Comparison of ENCODE assay signal across 16 cellular contexts in genomic region chr22:43044402-43044801, GRCh38. TPM values are rescaled to one million over a fixed set of nuclear protein-coding genes. Genes with fewer than 3 reads are reported as not detected.
DNase-seq lines count a peak whose midpoint lies in the region; ATAC-seq and TF ChIP-seq lines count a peak whose summit lies in the region.
"Had no signal": no experiment of that assay in that cellular context is flagged by ENCODE, and none has a peak within 500 bp of the region (broad histone marks: within the 10 kb centered on the region; RNA-seq: fewer than 3 reads in every experiment).

No MANE protein-coding gene starts in this region.

- intact Hi-C loops in thyroid gland (cut with DNase I), result loop anchor here (10.0 kb wide), 1 partner anchor 380 kb away; no protein-coding TSS in a partner anchor
- intact Hi-C loops in left cardiac atrium (cut with DNase I), result no loop called here

- peaks cover 14% of the 10 kb centered on the region for H3K4me1 Mint-ChIP-seq in nephron progenitor cell
- H3K4me1 Mint-ChIP-seq in activated CD8-positive, alpha-beta T cell treated with anti-CD3 and anti-CD28 coated beads, Interleukin-2, amount 10 ng/mL, durations not matched to agents 7 days and 5 days (ENCODE audit: low read depth), result no peaks in the 10 kb centered on the region
- H3K4me1 Mint-ChIP-seq: IgD-negative memory B cell had no signal

- 69 to 74% methylated on average over 10 of the region's 10 CpGs for WGBS in thyroid gland, 2 donors

- H3K27me3 ChIP-seq in thyroid gland, result no peaks in the 10 kb centered on the region

- peaks cover 5% of the 10 kb centered on the region for H3K36me3 Mint-ChIP-seq in nephron progenitor cell (ENCODE audit: low read depth)
- no peaks in the 10 kb centered on the region for H3K36me3 Mint-ChIP-seq in activated CD8-positive, alpha-beta T cell treated with anti-CD3 and anti-CD28 coated beads, Interleukin-2, amount 10 ng/mL, durations not matched to agents 7 days and 5 days (ENCODE audit: low read depth)
- H3K36me3 Mint-ChIP-seq: IgD-negative memory B cell had no signal

- peak; percentile 20 for DNase-seq in NCI-H345 (lab: John Stamatoyannopoulos, UW)
- no peak for DNase-seq in NCI-H345 treated with DMSO at 0.1 percent for 48 hours (lab: John Stamatoyannopoulos, UW; ENCODE audit: unreplicated experiment)
- DNase-seq in nephron progenitor cell, result no peak
- peak; percentile 44 to 46 for DNase-seq in thyroid gland
- DNase-seq in activated CD8-positive, alpha-beta T cell treated with anti-CD3 and anti-CD28 coated beads, Interleukin-2, amount 10 ng/mL, durations not matched to agents 7 days and 5 days, result no peak
- DNase-seq in NOMO-1 treated with DMSO at 0.1 percent for 48 hours (lab: John Stamatoyannopoulos, UW; ENCODE audit: unreplicated experiment), result no peak
- DNase-seq in left cardiac atrium, result no peak
- DNase-seq: 8988T; AML-193; CD4-positive, alpha-beta memory T cell; DND-41; GDM1 had no signal

- H3K4me3 ChIP-seq in HEK293 (ENCODE audit: low read depth, low read length) (no peak overlapping the region), thyroid gland (replicated peaks in 1 of 3) (no peak overlapping the region)

- peak overlapping the region; percentile 68 for H3K27ac Mint-ChIP-seq in nephron progenitor cell
- no peak overlapping the region for H3K27ac Mint-ChIP-seq in activated CD8-positive, alpha-beta T cell treated with anti-CD3 and anti-CD28 coated beads, Interleukin-2, amount 10 ng/mL, durations not matched to agents 7 days and 5 days

- H3K9me3 Mint-ChIP-seq in nephron progenitor cell, result no peaks in the 10 kb centered on the region
- no peaks in the 10 kb centered on the region for H3K9me3 Mint-ChIP-seq in activated CD8-positive, alpha-beta T cell treated with anti-CD3 and anti-CD28 coated beads, Interleukin-2, amount 10 ng/mL, durations not matched to agents 7 days and 5 days (ENCODE audit: insufficient read depth)
- H3K9me3 Mint-ChIP-seq: CD4-positive, alpha-beta memory T cell; IgD-negative memory B cell had no signal

- H3K4me3 Mint-ChIP-seq in nephron progenitor cell, result no peak overlapping the region
- H3K4me3 Mint-ChIP-seq in activated CD8-positive, alpha-beta T cell treated with anti-CD3 and anti-CD28 coated beads, Interleukin-2, amount 10 ng/mL, durations not matched to agents 7 days and 5 days, result no peak overlapping the region
- H3K4me3 Mint-ChIP-seq: CD4-positive, alpha-beta memory T cell; IgD-negative memory B cell had no signal

- H3K9me3 ChIP-seq in HEK293 (ENCODE audit: control insufficient read depth, insufficient read depth, low read depth, low read length) (no peaks in the 10 kb centered on the region), thyroid gland (no peaks in the 10 kb centered on the region)

- H3K27ac ChIP-seq in HEK293 (ENCODE audit: extremely low read depth, low read depth, low read length) (no peak overlapping the region), thyroid gland (no peak overlapping the region)
- H3K27ac ChIP-seq: C4-2B had no signal

- TF ChIP-seq CTCF in HEK293 (tag by site-specific recombination; IDR thresholded peaks at IDR 0.05) (no peak), nephron progenitor cell (IDR thresholded peaks at IDR 0.05) (no peak), thyroid gland (IDR thresholded peaks at IDR 0.05) (no peak)

- no peak for TF ChIP-seq POLR2A in thyroid gland (IDR thresholded peaks at IDR 0.05)

- CTCF ChIA-PET in HEK293 (lab: Yijun Ruan, JAX), result interaction anchor here (0.6 to 1.3 kb wide), 5 partner anchors 9 to 177 kb away, joined by 3 to 5 read pairs (median 4); no protein-coding TSS in a partner anchor
- CTCF ChIA-PET in activated CD8-positive, alpha-beta T cell treated with anti-CD3 and anti-CD28 coated beads, Interleukin-2, amount 10 ng/mL, durations not matched to agents 7 days and 5 days (lab: Charles Lee), result no interaction called here

- H3K36me3 ChIP-seq in HEK293 (ENCODE audit: control insufficient read depth in 2 of 2, insufficient read depth in 1 of 2, low read length in 2 of 2) (no peaks in the 10 kb centered on the region), thyroid gland (no peaks in the 10 kb centered on the region)

- H3K4me1 ChIP-seq in HEK293 (ENCODE audit: control insufficient read depth, insufficient read depth, low read length) (no peaks in the 10 kb centered on the region), thyroid gland (peaks cover 7 to 10% of the 10 kb centered on the region in 2 donors)

- no peaks in the 10 kb centered on the region for H3K27me3 Mint-ChIP-seq in nephron progenitor cell (ENCODE audit: low read depth, poor library complexity)
- H3K27me3 Mint-ChIP-seq in activated CD8-positive, alpha-beta T cell treated with anti-CD3 and anti-CD28 coated beads, Interleukin-2, amount 10 ng/mL, durations not matched to agents 7 days and 5 days (ENCODE audit: low read depth), result no peaks in the 10 kb centered on the region
- H3K27me3 Mint-ChIP-seq: CD4-positive, alpha-beta memory T cell; IgD-negative memory B cell had no signal

- POLR2A ChIA-PET in HEK293 (lab: Yijun Ruan, JAX), result interaction anchor here (0.5 to 1.8 kb wide), 4 partner anchors 9 to 41 kb away, joined by 3 to 5 read pairs (median 4); no protein-coding TSS in a partner anchor
- POLR2A ChIA-PET in activated CD8-positive, alpha-beta T cell treated with anti-CD3 and anti-CD28 coated beads, Interleukin-2, amount 10 ng/mL, durations not matched to agents 7 days and 5 days (lab: Charles Lee), result no interaction called here

- no peak for ATAC-seq in activated CD8-positive, alpha-beta T cell treated with anti-CD3 and anti-CD28 coated beads, Interleukin-2, amount 10 ng/mL, durations not matched to agents 7 days and 5 days
- no peak for ATAC-seq in left cardiac atrium
- ATAC-seq: HCT116 had no signal

TF ChIP-seq in HEK293, 187 proteins besides CTCF, POLR2A, EP300 and RAD21:
- TF ChIP-seq EGR2 (tag by site-specific recombination; IDR thresholded peaks at IDR 0.05; ENCODE audit: low read depth) (peak; percentile 82), ZFHX2 (tag by site-specific recombination; conservative IDR thresholded peaks at IDR 0.05) (peak; percentile 78), ZBTB26 (tag by site-specific recombination; optimal IDR thresholded peaks at IDR 0.05) (no peak), ZBTB6 (tag by site-specific recombination; IDR thresholded peaks at IDR 0.05) (no peak)
- TF ChIP-seq, protein P1, sequence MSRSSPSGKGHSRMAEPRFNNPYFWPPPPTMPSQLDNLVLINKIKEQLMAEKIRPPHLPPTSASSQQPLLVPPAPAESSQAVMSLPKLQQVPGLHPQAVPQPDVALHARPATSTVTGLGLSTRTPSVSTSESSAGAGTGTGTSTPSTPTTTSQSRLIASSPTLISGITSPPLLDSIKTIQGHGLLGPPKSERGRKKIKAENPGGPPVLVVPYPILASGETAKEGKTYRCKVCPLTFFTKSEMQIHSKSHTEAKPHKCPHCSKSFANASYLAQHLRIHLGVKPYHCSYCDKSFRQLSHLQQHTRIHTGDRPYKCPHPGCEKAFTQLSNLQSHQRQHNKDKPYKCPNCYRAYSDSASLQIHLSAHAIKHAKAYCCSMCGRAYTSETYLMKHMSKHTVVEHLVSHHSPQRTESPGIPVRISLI (tag by site-specific recombination; IDR thresholded peaks at IDR 0.05), result no peak
TF ChIP-seq in HEK293: peak in this region for 2.

RNA-seq across cellular contexts. Expression of gene PACSIN2, which starts 29.5 kb away (rescaled TPM):
- 10 to 100 TPM; 75.4 to 90.1 (median 87.9) TPM for total RNA-seq in thyroid gland
- 10 to 100 TPM; 27.5 to 30.8 TPM for total RNA-seq in activated CD8-positive, alpha-beta T cell treated with anti-CD3 and anti-CD28 coated beads, Interleukin-2, amount 10 ng/mL, durations not matched to agents 7 days and 5 days
- total RNA-seq in left cardiac atrium, result 10 to 100 TPM; 55.8 to 62.9 TPM

RNA-seq across cellular contexts. Expression of gene TTLL1, which starts 44.8 kb away (rescaled TPM):
- 10 to 100 TPM in 1 of 4 donors, 1 to 10 TPM in 3; 4.4 to 11.4 (median 5.8) TPM for total RNA-seq in thyroid gland
- total RNA-seq in activated CD8-positive, alpha-beta T cell treated with anti-CD3 and anti-CD28 coated beads, Interleukin-2, amount 10 ng/mL, durations not matched to agents 7 days and 5 days, result 1 to 10 TPM; 8.0 to 8.7 TPM
- 1 to 10 TPM; 4.2 to 5.7 TPM for total RNA-seq in left cardiac atrium

Comparison
In these comparisons a context has a peak if more than half of its experiments do, and no peak if none do; other contexts are left out.
1. DNase-seq: peak in NCI-H345 (single experiment) and thyroid gland (2 of 2); none in NCI-H345 treated with DMSO at 0.1 percent for 48 hours (single experiment), nephron progenitor cell (single experiment), activated CD8-positive, alpha-beta T cell treated with anti-CD3 and anti-CD28 coated beads, Interleukin-2, amount 10 ng/mL, durations not matched to agents 7 days and 5 days (single experiment), NOMO-1 treated with DMSO at 0.1 percent for 48 hours (single experiment) and left cardiac atrium (single experiment).